8 cellular contexts compared by ENCODE assay signal in the genomic region with DNA sequence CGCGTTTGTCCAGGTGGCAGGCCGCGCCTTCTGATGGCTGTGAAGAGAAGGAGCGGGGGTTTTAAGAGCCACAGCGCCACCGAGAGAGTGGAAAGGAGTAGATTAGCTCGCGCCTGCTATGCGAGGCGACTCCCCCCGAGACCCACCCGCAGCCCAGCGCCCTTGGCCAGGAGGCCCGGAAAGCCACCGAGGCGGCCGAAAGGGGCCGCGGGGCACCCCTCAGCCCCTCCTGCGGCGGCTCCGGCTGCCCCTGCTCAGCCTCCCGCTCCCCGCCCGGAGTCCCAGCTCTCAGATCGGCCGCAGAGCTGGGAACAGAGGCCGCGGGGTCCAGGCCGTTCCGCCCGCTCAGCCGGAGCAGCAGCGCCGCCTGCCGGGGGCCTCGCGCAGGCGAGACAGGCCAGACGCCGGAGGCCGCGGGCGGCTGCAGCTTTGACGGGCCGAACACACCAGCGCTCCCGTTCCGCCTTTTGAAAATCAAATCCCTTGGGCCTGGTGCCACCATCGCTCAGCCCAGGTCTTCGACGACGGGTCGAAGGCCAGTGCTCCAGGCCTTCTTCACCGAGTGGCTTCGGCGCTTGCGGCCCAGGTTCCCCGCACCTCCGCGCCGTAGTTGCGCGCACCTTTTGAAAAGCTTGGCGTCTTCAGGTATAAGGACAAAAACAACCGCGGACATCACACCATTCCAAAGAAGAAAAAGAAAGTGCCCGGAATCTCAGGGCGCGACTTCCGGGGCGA. TPM values are rescaled to one million over a fixed set of nuclear protein-coding genes. Genes with fewer than 3 reads are reported as not detected.
DNase-seq lines count a peak whose midpoint lies in the region; ATAC-seq and TF ChIP-seq lines count a peak whose summit lies in the region.

No MANE protein-coding gene starts in this region.

- peak overlapping the region; percentile 78 for H2AFZ ChIP-seq in KMS-11 (ENCODE audit: low read depth)

- intact Hi-C loops in sciatic nerve (cut with DNase I): no loop called here

- H3K79me2 ChIP-seq in KMS-11 (ENCODE audit: insufficient read depth, low read depth): no peaks in the 10 kb centered on the region

- H3K27me3 ChIP-seq in KMS-11 (ENCODE audit: insufficient read depth, low read depth): no peaks in the 10 kb centered on the region

- H3K4me3 ChIP-seq in KMS-11 (IDR thresholded peaks at IDR 0.05; ENCODE audit: insufficient read depth, low read depth, low read length): no peak overlapping the region

- H3K27ac ChIP-seq in KMS-11: no peak overlapping the region

- TF ChIP-seq CTCF in KMS-11 (conservative IDR thresholded peaks at IDR 0.05; ENCODE audit: low read depth, low read length): peak; percentile 68

- peak overlapping the region; percentile 44; the same call in 1 of the 2 replicates for H3K4me2 ChIP-seq in KMS-11

- H4K20me1 ChIP-seq in KMS-11 (ENCODE audit: insufficient read depth): no peaks in the 10 kb centered on the region

- no peaks in the 10 kb centered on the region for H3K4me1 ChIP-seq in KMS-11 (ENCODE audit: low read depth, poor library complexity, severe bottlenecking)

- no peaks in the 10 kb centered on the region for H3K36me3 ChIP-seq in KMS-11 (ENCODE audit: insufficient read depth)

- peak overlapping the region; percentile 47; the same call in 1 of the 2 replicates for H3K9ac ChIP-seq in KMS-11

- DNase-seq in EH (ENCODE audit: low read depth): peak; percentile 70
- peak in 31 of 58 donors; percentile 3 to 47 (median 19) for DNase-seq in anterior cingulate cortex (lab: John Stamatoyannopoulos, UW)
- peak in 35 of 51 donors; percentile 1 to 72 (median 20) for DNase-seq in hypothalamus (lab: John Stamatoyannopoulos, UW)
- peak; percentile 79 for DNase-seq in sciatic nerve (ENCODE audit: low spot score)

- ATAC-seq in GM21529 (IDR thresholded peaks at IDR 0.05; ENCODE audit: unreplicated experiment): peak; percentile 86
- peak; percentile 100 for ATAC-seq in SK-N-SH treated with all-trans-retinoic acid at 6 μM for 48 hours
- ATAC-seq in sciatic nerve: peak; percentile 92
- no peak for ATAC-seq in HG02840 (IDR thresholded peaks at IDR 0.05; ENCODE audit: low FRiP score, unreplicated experiment)

TF ChIP-seq in SK-N-SH treated with all-trans-retinoic acid at 6 μM for 48 hours, 23 proteins besides CTCF, POLR2A, EP300 and RAD21:
- no peak for TF ChIP-seq RARB (CRISPR knock-in tag; IDR thresholded peaks at IDR 0.05)
- TF ChIP-seq ARNTL (CRISPR knock-in tag; IDR thresholded peaks at IDR 0.05; ENCODE audit: borderline replicate concordance, low read depth): no peak
- TF ChIP-seq TOX (CRISPR knock-in tag; IDR thresholded peaks at IDR 0.05; ENCODE audit: borderline replicate concordance): no peak
- no peak for TF ChIP-seq CSDC2 (CRISPR knock-in tag; IDR thresholded peaks at IDR 0.05)
- TF ChIP-seq ISL1 (CRISPR knock-in tag; IDR thresholded peaks at IDR 0.05): no peak
- TF ChIP-seq PPARA (CRISPR knock-in tag; IDR thresholded peaks at IDR 0.05; ENCODE audit: borderline replicate concordance): no peak
- no peak for TF ChIP-seq ZNF8 (CRISPR knock-in tag; IDR thresholded peaks at IDR 0.05)
- TF ChIP-seq GLIS3 (CRISPR knock-in tag; IDR thresholded peaks at IDR 0.05): no peak
- TF ChIP-seq, protein P1, sequence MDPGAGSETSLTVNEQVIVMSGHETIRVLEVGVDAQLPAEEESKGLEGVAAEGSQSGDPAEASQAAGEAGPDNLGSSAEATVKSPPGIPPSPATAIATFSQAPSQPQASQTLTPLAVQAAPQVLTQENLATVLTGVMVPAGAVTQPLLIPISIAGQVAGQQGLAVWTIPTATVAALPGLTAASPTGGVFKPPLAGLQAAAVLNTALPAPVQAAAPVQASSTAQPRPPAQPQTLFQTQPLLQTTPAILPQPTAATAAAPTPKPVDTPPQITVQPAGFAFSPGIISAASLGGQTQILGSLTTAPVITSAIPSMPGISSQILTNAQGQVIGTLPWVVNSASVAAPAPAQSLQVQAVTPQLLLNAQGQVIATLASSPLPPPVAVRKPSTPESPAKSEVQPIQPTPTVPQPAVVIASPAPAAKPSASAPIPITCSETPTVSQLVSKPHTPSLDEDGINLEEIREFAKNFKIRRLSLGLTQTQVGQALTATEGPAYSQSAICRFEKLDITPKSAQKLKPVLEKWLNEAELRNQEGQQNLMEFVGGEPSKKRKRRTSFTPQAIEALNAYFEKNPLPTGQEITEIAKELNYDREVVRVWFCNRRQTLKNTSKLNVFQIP (CRISPR knock-in tag; IDR thresholded peaks at IDR 0.05; ENCODE audit: borderline replicate concordance, low read depth): no peak
- no peak for TF ChIP-seq OSR1 (CRISPR knock-in tag; IDR thresholded peaks at IDR 0.05)
- TF ChIP-seq, protein P2, sequence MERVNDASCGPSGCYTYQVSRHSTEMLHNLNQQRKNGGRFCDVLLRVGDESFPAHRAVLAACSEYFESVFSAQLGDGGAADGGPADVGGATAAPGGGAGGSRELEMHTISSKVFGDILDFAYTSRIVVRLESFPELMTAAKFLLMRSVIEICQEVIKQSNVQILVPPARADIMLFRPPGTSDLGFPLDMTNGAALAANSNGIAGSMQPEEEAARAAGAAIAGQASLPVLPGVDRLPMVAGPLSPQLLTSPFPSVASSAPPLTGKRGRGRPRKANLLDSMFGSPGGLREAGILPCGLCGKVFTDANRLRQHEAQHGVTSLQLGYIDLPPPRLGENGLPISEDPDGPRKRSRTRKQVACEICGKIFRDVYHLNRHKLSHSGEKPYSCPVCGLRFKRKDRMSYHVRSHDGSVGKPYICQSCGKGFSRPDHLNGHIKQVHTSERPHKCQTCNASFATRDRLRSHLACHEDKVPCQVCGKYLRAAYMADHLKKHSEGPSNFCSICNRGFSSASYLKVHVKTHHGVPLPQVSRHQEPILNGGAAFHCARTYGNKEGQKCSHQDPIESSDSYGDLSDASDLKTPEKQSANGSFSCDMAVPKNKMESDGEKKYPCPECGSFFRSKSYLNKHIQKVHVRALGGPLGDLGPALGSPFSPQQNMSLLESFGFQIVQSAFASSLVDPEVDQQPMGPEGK (CRISPR knock-in tag; IDR thresholded peaks at IDR 0.05; ENCODE audit: borderline replicate concordance): no peak
- TF ChIP-seq ESRRG (CRISPR knock-in tag; IDR thresholded peaks at IDR 0.05): no peak
- no peak for TF ChIP-seq BACH2 (CRISPR knock-in tag; IDR thresholded peaks at IDR 0.05; ENCODE audit: borderline replicate concordance)
- TF ChIP-seq, protein P3, sequence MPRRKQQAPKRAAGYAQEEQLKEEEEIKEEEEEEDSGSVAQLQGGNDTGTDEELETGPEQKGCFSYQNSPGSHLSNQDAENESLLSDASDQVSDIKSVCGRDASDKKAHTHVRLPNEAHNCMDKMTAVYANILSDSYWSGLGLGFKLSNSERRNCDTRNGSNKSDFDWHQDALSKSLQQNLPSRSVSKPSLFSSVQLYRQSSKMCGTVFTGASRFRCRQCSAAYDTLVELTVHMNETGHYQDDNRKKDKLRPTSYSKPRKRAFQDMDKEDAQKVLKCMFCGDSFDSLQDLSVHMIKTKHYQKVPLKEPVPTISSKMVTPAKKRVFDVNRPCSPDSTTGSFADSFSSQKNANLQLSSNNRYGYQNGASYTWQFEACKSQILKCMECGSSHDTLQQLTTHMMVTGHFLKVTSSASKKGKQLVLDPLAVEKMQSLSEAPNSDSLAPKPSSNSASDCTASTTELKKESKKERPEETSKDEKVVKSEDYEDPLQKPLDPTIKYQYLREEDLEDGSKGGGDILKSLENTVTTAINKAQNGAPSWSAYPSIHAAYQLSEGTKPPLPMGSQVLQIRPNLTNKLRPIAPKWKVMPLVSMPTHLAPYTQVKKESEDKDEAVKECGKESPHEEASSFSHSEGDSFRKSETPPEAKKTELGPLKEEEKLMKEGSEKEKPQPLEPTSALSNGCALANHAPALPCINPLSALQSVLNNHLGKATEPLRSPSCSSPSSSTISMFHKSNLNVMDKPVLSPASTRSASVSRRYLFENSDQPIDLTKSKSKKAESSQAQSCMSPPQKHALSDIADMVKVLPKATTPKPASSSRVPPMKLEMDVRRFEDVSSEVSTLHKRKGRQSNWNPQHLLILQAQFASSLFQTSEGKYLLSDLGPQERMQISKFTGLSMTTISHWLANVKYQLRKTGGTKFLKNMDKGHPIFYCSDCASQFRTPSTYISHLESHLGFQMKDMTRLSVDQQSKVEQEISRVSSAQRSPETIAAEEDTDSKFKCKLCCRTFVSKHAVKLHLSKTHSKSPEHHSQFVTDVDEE (CRISPR knock-in tag; IDR thresholded peaks at IDR 0.05): no peak
- no peak for TF ChIP-seq SNAI2 (CRISPR knock-in tag; IDR thresholded peaks at IDR 0.05)
- no peak for TF ChIP-seq TCF4 (CRISPR knock-in tag; IDR thresholded peaks at IDR 0.05; ENCODE audit: borderline replicate concordance)

RNA-seq across cellular contexts. Expression of a gene that starts 15.3 kb away (rescaled TPM):
- total RNA-seq in sciatic nerve: not detected

RNA-seq across cellular contexts. Expression of a gene that starts 34.0 kb away (rescaled TPM):
- total RNA-seq in sciatic nerve: not detected

RNA-seq across cellular contexts. Expression of a gene that starts 34.7 kb away (rescaled TPM):
- total RNA-seq in sciatic nerve: not detected

Comparison
In these comparisons a context has a peak if more than half of its experiments do, and no peak if none do; other contexts are left out.
1. DNase-seq: peak in every context shown above with its lines; median percentile 79 in sciatic nerve; 70 in EH; 20 in hypothalamus; 19 in anterior cingulate cortex.